Comparison of ENCODE assay signal across 2 cellular contexts in genomic region chr6:35192301-35192860, GRCh38.
TF ChIP-seq lines count a peak whose summit lies in the region.

No MANE protein-coding gene starts in this region.

TF ChIP-seq in GM23338, 12 proteins besides CTCF, POLR2A, EP300 and RAD21 (continued from another document):
- no peak for TF ChIP-seq NANOG (IDR thresholded peaks at IDR 0.05; ENCODE audit: borderline replicate concordance)
- TF ChIP-seq STAT1 (IDR thresholded peaks at IDR 0.05; ENCODE audit: unreplicated experiment) = no peak
- no peak for TF ChIP-seq JUNB (IDR thresholded peaks at IDR 0.05; ENCODE audit: unreplicated experiment)
- no peak for TF ChIP-seq ZNF114 (CRISPR knock-in tag; IDR thresholded peaks at IDR 0.05)
- TF ChIP-seq ZNF462 (CRISPR knock-in tag; IDR thresholded peaks at IDR 0.05) = no peak
- no peak for TF ChIP-seq ETS1 (IDR thresholded peaks at IDR 0.05)
- no peak for TF ChIP-seq ZNF331 (CRISPR knock-in tag; IDR thresholded peaks at IDR 0.05; ENCODE audit: low read depth)
- no peak for TF ChIP-seq EZH2phosphoT487 (IDR thresholded peaks at IDR 0.05; ENCODE audit: unreplicated experiment)

TF ChIP-seq in WTC11, 78 proteins besides CTCF, POLR2A, EP300 and RAD21:
- TF ChIP-seq USF2 (CRISPR knock-in tag; IDR thresholded peaks at IDR 0.05) = no peak
- no peak for TF ChIP-seq ATF3 (CRISPR knock-in tag; conservative IDR thresholded peaks at IDR 0.05)
- TF ChIP-seq CREM (CRISPR knock-in tag; IDR thresholded peaks at IDR 0.05) = no peak
- no peak for TF ChIP-seq SP1 (CRISPR knock-in tag; conservative IDR thresholded peaks at IDR 0.05)
- TF ChIP-seq FOXP4 (CRISPR knock-in tag; IDR thresholded peaks at IDR 0.05) = no peak
- no peak for TF ChIP-seq ZNF532 (CRISPR knock-in tag; IDR thresholded peaks at IDR 0.05; ENCODE audit: borderline replicate concordance)
- TF ChIP-seq FOXJ3 (CRISPR knock-in tag; IDR thresholded peaks at IDR 0.05; ENCODE audit: borderline replicate concordance) = no peak
- TF ChIP-seq ZNF423 (CRISPR knock-in tag; IDR thresholded peaks at IDR 0.05) = no peak
- no peak for TF ChIP-seq ATF6 (CRISPR knock-in tag; IDR thresholded peaks at IDR 0.05)
- no peak for TF ChIP-seq RORB (CRISPR knock-in tag; IDR thresholded peaks at IDR 0.05)
- no peak for TF ChIP-seq ZNF425 (CRISPR knock-in tag; conservative IDR thresholded peaks at IDR 0.05)
- TF ChIP-seq ZNF396 (CRISPR knock-in tag; IDR thresholded peaks at IDR 0.05; ENCODE audit: borderline replicate concordance) = no peak
- TF ChIP-seq JAZF1 (CRISPR knock-in tag; IDR thresholded peaks at IDR 0.05) = no peak
- no peak for TF ChIP-seq SMAD4 (CRISPR knock-in tag; IDR thresholded peaks at IDR 0.05)
